1 cellular context compared by ENCODE assay signal in genomic region chr10:8520382-8520781, GRCh38.
TF ChIP-seq lines count a peak whose summit lies in the region.

No MANE protein-coding gene starts in this region.

TF ChIP-seq in H1, 55 proteins besides CTCF, POLR2A, EP300 and RAD21:
- TF ChIP-seq CHD2 (IDR thresholded peaks at IDR 0.05; ENCODE audit: low read length) (no peak), GTF2F1 (IDR thresholded peaks at IDR 0.05; ENCODE audit: borderline replicate concordance, low read depth, low read length) (no peak), SP2 (IDR thresholded peaks at IDR 0.05; ENCODE audit: low read length) (no peak), SRF (IDR thresholded peaks at IDR 0.05; ENCODE audit: low read depth, low read length) (no peak), BCL11A (IDR thresholded peaks at IDR 0.05; ENCODE audit: low read depth in 2 of 2, low read length in 2 of 2) (no peak)
